Comparison of ENCODE assay signal across 8 cellular contexts in the genomic region with DNA sequence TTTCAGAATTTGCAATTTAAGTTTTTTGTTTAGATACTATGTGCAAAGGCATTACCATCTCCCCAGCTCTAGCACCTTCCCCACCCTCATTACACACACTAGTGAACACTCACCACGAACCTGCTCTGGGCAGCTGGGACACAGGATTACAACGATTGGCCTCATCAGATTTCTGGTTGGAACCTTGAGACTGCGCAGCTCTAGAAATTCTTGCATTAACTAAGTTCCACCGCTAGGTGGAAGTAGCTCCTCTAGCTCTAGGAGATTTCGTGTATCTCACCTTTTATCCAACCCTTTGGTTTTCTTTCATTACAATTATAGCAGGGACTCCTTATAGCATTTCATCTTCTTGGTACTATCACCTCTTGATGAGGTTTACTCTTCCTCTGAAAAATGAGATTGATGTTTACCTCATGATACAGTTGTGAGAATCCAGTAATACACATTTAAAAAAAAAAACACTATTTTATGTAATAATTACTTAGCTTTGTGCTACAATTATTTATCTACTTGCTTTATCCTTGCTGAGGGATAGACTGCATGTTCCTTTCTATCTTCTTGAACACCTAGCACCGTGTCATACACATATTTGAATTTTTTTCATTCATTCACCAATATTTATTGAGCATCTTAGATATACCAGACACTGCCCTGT. TPM values are rescaled to one million over a fixed set of nuclear protein-coding genes. Genes with fewer than 3 reads are reported as not detected.
DNase-seq lines count a peak whose midpoint lies in the region; ATAC-seq, FAIRE-seq and TF ChIP-seq lines count a peak whose summit lies in the region.

No MANE protein-coding gene starts in this region.

- DNase-seq in GM10248 (ENCODE audit: extremely low spot score) (peak; percentile 45), H7 (peak; percentile 19), KBM-7 (peak; percentile 49), left lobe of liver (ENCODE audit: low spot score) (no peak), uterus (peak; percentile 19 to 25)
- no peak for DNase-seq in central memory CD8-positive, alpha-beta T cell (ENCODE audit: low spot score in 2 of 2)

- no peaks in the 10 kb centered on the region for H3K27me3 Mint-ChIP-seq in central memory CD8-positive, alpha-beta T cell

- H3K4me1 ChIP-seq in OCI-LY3 (ENCODE audit: low read length) = no peaks in the 10 kb centered on the region
- peaks cover 0 to 8% of the 10 kb centered on the region in 2 donors for H3K4me1 ChIP-seq in uterus

- H3K4me3 Mint-ChIP-seq in central memory CD8-positive, alpha-beta T cell = no peak overlapping the region

- H3K4me3 ChIP-seq in H7 (ENCODE audit: insufficient read depth, low read depth, low read length) (no peak overlapping the region), OCI-LY3 (ENCODE audit: low read length) (peak overlapping the region; percentile 59), uterus (no peak overlapping the region)

- H3K36me3 ChIP-seq in H7 (replicated peaks; ENCODE audit: control insufficient read depth, insufficient read depth, low read length) = no peaks in the 10 kb centered on the region
- no peaks in the 10 kb centered on the region for H3K36me3 ChIP-seq in OCI-LY3 (replicated peaks; ENCODE audit: low read depth, low read length)
- H3K36me3 ChIP-seq in uterus = no peaks in the 10 kb centered on the region

- ATAC-seq in central memory CD8-positive, alpha-beta T cell (replicated peaks; ENCODE audit: extremely low read depth, poor library complexity, severe bottlenecking) = peak; percentile 58
- peak; percentile 97 for ATAC-seq in left lobe of liver

- H3K27me3 ChIP-seq in H7 (ENCODE audit: control insufficient read depth, insufficient read depth, low read length) (no peaks in the 10 kb centered on the region), OCI-LY3 (ENCODE audit: low read depth, low read length) (no peaks in the 10 kb centered on the region), uterus (no peaks in the 10 kb centered on the region)

- no peak overlapping the region for H3K9ac ChIP-seq in OCI-LY3 (ENCODE audit: low read length)

- no peaks in the 10 kb centered on the region for H3K9me3 ChIP-seq in OCI-LY3 (ENCODE audit: insufficient read depth, low read length)
- H3K9me3 ChIP-seq in uterus = no peaks in the 10 kb centered on the region

- CTCF ChIA-PET in GM10248 (lab: Yijun Ruan, JAX) = interaction anchor here (0.7 to 4.6 kb wide), 40 partner anchors 7 to 465 kb away, joined by 3 to 29 read pairs (median 5); a partner anchor contains a TSS

- peak overlapping the region; percentile 72 for H3K4me2 ChIP-seq in OCI-LY3 (ENCODE audit: low read length)

- H3K9me3 Mint-ChIP-seq in central memory CD8-positive, alpha-beta T cell = no peaks in the 10 kb centered on the region

- TF ChIP-seq CTCF in GM10248 (IDR thresholded peaks at IDR 0.05; ENCODE audit: control extremely low read depth, extremely low read depth, low read depth, missing control alignments) (peak; percentile 76), OCI-LY3 (IDR thresholded peaks at IDR 0.05; ENCODE audit: low read depth, low read length) (peak; percentile 78), uterus (IDR thresholded peaks at IDR 0.05) (peak; percentile 69 to 78 (median 74))

- no peaks in the 10 kb centered on the region for H3K4me1 Mint-ChIP-seq in central memory CD8-positive, alpha-beta T cell

- FAIRE-seq in A204.1 (lab: Jason Lieb, UNC) = peak; percentile 76

- intact Hi-C loops in uterus (cut with DNase I; ENCODE audit: low total_unique reads) = loop anchor here (10.0 kb wide), 1 partner anchor 125 kb away; no protein-coding TSS in a partner anchor

- H3K36me3 Mint-ChIP-seq in central memory CD8-positive, alpha-beta T cell (ENCODE audit: insufficient read depth) = no peaks in the 10 kb centered on the region

- H3K27ac Mint-ChIP-seq in central memory CD8-positive, alpha-beta T cell (ENCODE audit: low read depth) = no peak overlapping the region

- no peaks in the 10 kb centered on the region for H4K20me1 ChIP-seq in OCI-LY3 (ENCODE audit: insufficient read depth, low read length)

- TF ChIP-seq POLR2A in uterus (IDR thresholded peaks at IDR 0.05) = no peak

- no peaks in the 10 kb centered on the region for H3K79me2 ChIP-seq in OCI-LY3 (ENCODE audit: low read length)

- H3K27ac ChIP-seq in OCI-LY3 (ENCODE audit: low read length) = no peak overlapping the region
- peak overlapping the region in 1 of 2 donors; percentile 31 for H3K27ac ChIP-seq in uterus

- H2AFZ ChIP-seq in OCI-LY3 (ENCODE audit: low read depth, low read length) = peak overlapping the region; percentile 71; the same call in 1 of the 2 replicates

- POLR2A ChIA-PET in GM10248 (lab: Yijun Ruan, JAX) = no interaction called here

- in situ Hi-C loops in KBM-7 (cut with MboI; ENCODE audit: low pct_unique_long_range_greater_than_20kb, low sequenced_read_pairs) = no loop called here

RNA-seq across cellular contexts. Expression of a gene that starts 28.7 kb away (rescaled TPM):
- total RNA-seq in H7 (2014; rRNA removed; shearing (Covaris generic)) = 24.2 and 30.2 TPM in 2 replicates
- total RNA-seq in left lobe of liver = 25.7 TPM
- total RNA-seq in uterus = 10 to 100 TPM; 23.5 to 83.2 (median 45.7) TPM

Comparison
In these comparisons a context has a peak if more than half of its experiments do, and no peak if none do; other contexts are left out.
1. DNase-seq: peak in GM10248 (single experiment), H7 (single experiment), KBM-7 (single experiment) and uterus (2 of 2); none in central memory CD8-positive, alpha-beta T cell (0 of 2) and left lobe of liver (single experiment).
2. Peak in every context shown above with its lines, with median percentiles within 50 percentile points of each other: CTCF ChIP-seq.